ENCODE assay signal across 19 cellular contexts in the genomic region with DNA sequence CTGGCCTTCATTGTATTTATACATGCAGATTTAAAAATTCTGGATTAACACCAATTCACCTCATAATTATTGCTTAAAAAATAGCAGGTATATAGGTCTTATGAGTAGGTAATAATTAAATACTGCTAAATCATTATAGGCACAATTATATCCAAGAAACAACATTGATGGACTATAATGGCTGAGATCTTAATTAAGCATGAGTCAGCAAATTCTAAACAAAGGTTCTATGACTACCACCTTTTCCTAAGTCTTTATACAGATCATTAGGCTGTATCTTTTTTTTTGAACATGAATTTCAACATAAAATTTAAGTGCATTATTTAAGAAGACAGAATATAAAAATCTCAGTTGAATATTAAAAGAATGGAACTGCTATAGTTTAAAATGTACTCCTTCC.
"Had no signal": no experiment of that assay in that cellular context is flagged by ENCODE, and none has a peak within 500 bp of the region (broad histone marks: within the 10 kb centered on the region; RNA-seq: fewer than 3 reads in every experiment).

No MANE protein-coding gene starts in this region.

- H3K9me2 ChIP-seq: SK-N-SH had no signal

- DNase-seq: NCI-H1048, NCI-H1105, NCI-H1436 treated with DMSO at 0.1 percent for 48 hours, NCI-H1694, NCI-H187 treated with DMSO at 0.1 percent for 48 hours, NCI-H2029 treated with DMSO at 0.1 percent for 48 hours, NCI-H2227 treated with DMSO at 0.1 percent for 48 hours, NCI-H524, NCI-H526 treated with DMSO at 0.1 percent for 48 hours, NCI-H774, PC-3, SHP77, SK-N-SH, T-helper 1 cell, T-helper 17 cell had no signal

- FAIRE-seq: HTR-8/SVneo had no signal

- H3K9ac ChIP-seq: KMS-11, SK-N-SH had no signal

- ATAC-seq: Panc1, PC-3, T-helper 17 cell had no signal

- H3K4me2 ChIP-seq: KMS-11, SK-N-SH had no signal

- H3K27ac ChIP-seq: KMS-11, RWPE1 had no signal
